In the genomic region with DNA sequence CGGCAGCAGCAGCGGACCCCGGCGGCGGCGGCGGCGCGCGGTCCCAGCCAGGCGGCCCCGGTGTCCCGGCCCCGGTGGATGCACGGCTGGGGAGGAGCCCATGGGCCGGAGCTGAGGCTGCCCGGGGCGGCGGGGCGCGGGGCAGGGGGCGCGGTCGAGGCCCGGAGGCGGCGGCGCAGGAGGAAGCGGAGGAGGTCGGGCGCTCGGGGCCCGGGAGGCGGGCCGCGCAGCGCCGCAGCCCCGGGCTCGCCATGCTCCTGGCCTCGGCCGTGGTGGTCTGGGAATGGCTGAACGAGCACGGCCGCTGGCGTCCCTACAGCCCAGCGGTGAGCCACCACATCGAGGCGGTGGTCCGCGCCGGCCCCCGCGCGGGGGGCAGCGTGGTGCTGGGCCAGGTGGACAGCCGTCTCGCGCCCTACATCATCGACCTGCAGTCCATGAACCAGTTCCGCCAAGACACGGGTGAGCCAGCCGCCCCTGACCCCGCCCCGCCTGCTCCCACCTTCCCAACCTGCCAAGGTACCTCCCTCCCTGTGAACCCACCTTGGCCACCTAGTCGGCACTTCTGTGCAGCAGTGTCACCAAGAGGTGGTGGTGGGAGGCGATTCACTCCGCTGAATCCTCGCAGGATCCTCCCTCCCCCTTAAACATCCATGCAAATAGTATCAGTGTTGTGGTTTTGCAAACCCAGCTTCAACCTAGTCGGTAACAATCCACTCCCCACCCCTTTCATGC, we compare ENCODE assay signal across 9 cellular contexts. TPM values are rescaled to one million over a fixed set of nuclear protein-coding genes. Genes with fewer than 3 reads are reported as not detected.
DNase-seq lines count a peak whose midpoint lies in the region; ATAC-seq and TF ChIP-seq lines count a peak whose summit lies in the region.
"Had no signal": no experiment of that assay in that cellular context is flagged by ENCODE, and none has a peak within 500 bp of the region (broad histone marks: within the 10 kb centered on the region; RNA-seq: fewer than 3 reads in every experiment).

No MANE protein-coding gene starts in this region.

- no peaks in the 10 kb centered on the region for H3K27me3 ChIP-seq in PC-9 (ENCODE audit: insufficient read depth, low read depth)
- no peaks in the 10 kb centered on the region for H3K27me3 ChIP-seq in mammary epithelial cell (ENCODE audit: insufficient read depth, low read length)
- H3K27me3 ChIP-seq in stomach = peaks cover 0 to 12% (median 0%) of the 10 kb centered on the region in 3 donors

- TF ChIP-seq CTCF in PC-9 (conservative IDR thresholded peaks at IDR 0.05) (no peak), mammary epithelial cell (conservative IDR thresholded peaks at IDR 0.05 in 1 of 2, IDR thresholded peaks at IDR 0.05 in 1 of 2; ENCODE audit: extremely low read depth in 1 of 2, insufficient read depth in 1 of 2, low read depth in 1 of 2, low read length in 2 of 2) (no peak), stomach (IDR thresholded peaks at IDR 0.05) (no peak)

- H3K4me2 ChIP-seq in PC-9 (peak overlapping the region; percentile 96), mammary epithelial cell (ENCODE audit: insufficient read depth, low read depth, low read length) (peak overlapping the region; percentile 100)

- no peaks in the 10 kb centered on the region for H3K9me2 ChIP-seq in PC-9 (ENCODE audit: insufficient read depth)

- H3F3A ChIP-seq in PC-9 (ENCODE audit: insufficient read depth, low read depth) = peaks cover 37% of the 10 kb centered on the region

- BruUV-seq in PC-9 (replicated peaks; lab: Mats Ljungman, UMichigan) = no TSS peak
- no TSS peak for BruUV-seq in mammary epithelial cell (replicated peaks; lab: Mats Ljungman, UMichigan)

- TF ChIP-seq EP300 in stomach (IDR thresholded peaks at IDR 0.05) = no peak

- 0% methylated on average over 4 of the region's 70 CpGs for WGBS in mammary epithelial cell (ENCODE audit: low coverage, missing lambda C conversion rate)
- 0 to 1% (median 0%) methylated on average over 33 to 70 of the region's 70 CpGs for WGBS in stomach, 5 donors

- dilution Hi-C loops in mammary epithelial cell (cut with HindIII; ENCODE audit: low sequenced_read_pairs) = no loop called here

- peak overlapping the region; percentile 96 for H3K4me3 ChIP-seq in PC-9
- peak overlapping the region; percentile 63 to 70 (median 64) for H3K4me3 ChIP-seq in mammary epithelial cell (replicated peaks in 1 of 3; ENCODE audit: insufficient read depth in 1 of 3, low read depth in 2 of 3, low read length in 3 of 3)
- peak overlapping the region; percentile 70 to 88 (median 79) for H3K4me3 ChIP-seq in stomach

- no peaks in the 10 kb centered on the region for H4K20me1 ChIP-seq in PC-9 (ENCODE audit: insufficient read depth)
- peaks cover 2% of the 10 kb centered on the region for H4K20me1 ChIP-seq in mammary epithelial cell (ENCODE audit: insufficient read depth, low read length)

- peak; percentile 31 for ATAC-seq in HG02763 (IDR thresholded peaks at IDR 0.05; ENCODE audit: unreplicated experiment)
- ATAC-seq in left colon = peak; percentile 22

- H3K27ac ChIP-seq in PC-9 = peak overlapping the region; percentile 85
- peak overlapping the region; percentile 92 for H3K27ac ChIP-seq in mammary epithelial cell (ENCODE audit: insufficient read depth, low read depth, low read length)
- H3K27ac ChIP-seq in stomach = peak overlapping the region; percentile 68 to 92 (median 86)

- H3K79me2 ChIP-seq in PC-9 (ENCODE audit: low read depth) = peaks cover 45% of the 10 kb centered on the region
- peaks cover 21% of the 10 kb centered on the region for H3K79me2 ChIP-seq in mammary epithelial cell (ENCODE audit: insufficient read depth, low read length)

- peak overlapping the region; percentile 98 for H2AFZ ChIP-seq in PC-9
- H2AFZ ChIP-seq in mammary epithelial cell (ENCODE audit: low read depth, low read length) = peak overlapping the region; percentile 86

- in situ Hi-C loops in mammary epithelial cell (cut with MboI; ENCODE audit: low sequenced_read_pairs in 2 of 2) = loop anchor here (5.0 to 10.0 kb wide), 2 partner anchors 35 to 112 kb away; no protein-coding TSS in a partner anchor

- DNase-seq in NCI-H82 (lab: John Stamatoyannopoulos, UW) (peak; percentile 29), NCI-H82 treated with DMSO at 0.1 percent for 48 hours (lab: John Stamatoyannopoulos, UW; ENCODE audit: unreplicated experiment) (no peak), PC-9 (peak; percentile 47 to 61), mammary epithelial cell (peak; percentile 27), left colon (peak; percentile 70 to 71), stomach (peak; percentile 29), SKM-1 treated with dmso at 0.1 percent for 144 hours (lab: John Stamatoyannopoulos, UW; ENCODE audit: unreplicated experiment) (no peak)

- intact Hi-C loops in PC-9 (cut with micrococcal nuclease; ENCODE audit: unreplicated experiment) (loop anchor here (1.0 to 5.0 kb wide), 3 partner anchors 30 to 508 kb away; partner anchors contain the start of gene FAM111A), mammary epithelial cell (cut with micrococcal nuclease) (loop anchor here (2.0 to 10.0 kb wide), 4 partner anchors 30 to 492 kb away; partner anchors contain the start of genes FAM111A and PATL1), left colon (cut with DNase I, micrococcal nuclease) (loop anchor here in 1 of 2 donors (5.0 to 10.0 kb wide), 2 partner anchors 35 to 112 kb away; no protein-coding TSS in a partner anchor), stomach (cut with DNase I; ENCODE audit: low total_unique reads) (loop anchor here (5.0 kb wide), 2 partner anchors 35 to 115 kb away; no protein-coding TSS in a partner anchor)

- peak overlapping the region; percentile 54 for H3K9ac ChIP-seq in mammary epithelial cell (ENCODE audit: insufficient read depth, low read length)

- TF ChIP-seq POLR2A in stomach (IDR thresholded peaks at IDR 0.05) = no peak

- H3K36me3 ChIP-seq in PC-9 (ENCODE audit: low read depth) = peaks cover 18% of the 10 kb centered on the region
- no peaks in the 10 kb centered on the region for H3K36me3 ChIP-seq in mammary epithelial cell (ENCODE audit: insufficient read depth, low read length)
- H3K36me3 ChIP-seq in stomach = no peaks in the 10 kb centered on the region

- CTCF ChIA-PET in PC-9 (lab: Charles Lee) = interaction anchor here (0.5 to 2.4 kb wide), 11 partner anchors 9 to 1773 kb away, joined by 3 to 67 read pairs (median 4); no protein-coding TSS in a partner anchor
- CTCF ChIA-PET in mammary epithelial cell (lab: Charles Lee; ENCODE audit: low non-redundant PET) = interaction anchor here (0.5 to 1.6 kb wide), 4 partner anchors 10 to 54 kb away, joined by 3 to 40 read pairs (median 10); no protein-coding TSS in a partner anchor

- H3K4me1 ChIP-seq in PC-9 (replicated peaks; ENCODE audit: insufficient read depth) (peaks cover 32% of the 10 kb centered on the region), mammary epithelial cell (ENCODE audit: insufficient read depth, low read length) (peaks cover 42% of the 10 kb centered on the region), stomach (peaks cover 19 to 50% (median 48%) of the 10 kb centered on the region in 4 donors)

- POLR2A ChIA-PET in PC-9 (lab: Charles Lee; ENCODE audit: unreplicated experiment) = interaction anchor here (0.5 to 0.7 kb wide), 2 partner anchors 82 to 1394 kb away, joined by 3 to 6 read pairs; no protein-coding TSS in a partner anchor

- H3K9me3 ChIP-seq in PC-9 (ENCODE audit: insufficient read depth, low read depth) (no peaks in the 10 kb centered on the region), mammary epithelial cell (replicated peaks; ENCODE audit: insufficient read depth, low read length) (no peaks in the 10 kb centered on the region), stomach (no peaks in the 10 kb centered on the region)

RNA-seq across cellular contexts. Expression of gene DTX4, which starts 0.6 kb away (rescaled TPM):
- total RNA-seq in PC-9 (2021) = 28.4 and 34.5 TPM in 2 replicates
- 10 to 100 TPM; 10.4 to 11.5 TPM for total RNA-seq in mammary epithelial cell
- 2.1 TPM for polyA plus RNA-seq in mammary epithelial cell
- 25.1 TPM for polyA minus RNA-seq in mammary epithelial cell
- total RNA-seq in left colon = 10 to 100 TPM; 58.4 to 62.4 TPM
- 10 to 100 TPM; 16.8 to 58.0 (median 38.6) TPM for total RNA-seq in stomach
- polyA plus RNA-seq in stomach = 10 to 100 TPM in 2 of 3 donors, 1 to 10 TPM in 1; 5.4 to 15.0 (median 13.5) TPM

RNA-seq across cellular contexts. Expression of gene FAM111A, which starts 29.9 kb away (rescaled TPM):
- 57.8 and 95.3 TPM in 2 replicates for total RNA-seq in PC-9 (2021)
- 10 to 100 TPM; 17.8 to 35.8 TPM for total RNA-seq in mammary epithelial cell
- 23.5 TPM for polyA plus RNA-seq in mammary epithelial cell
- 13.2 TPM for polyA minus RNA-seq in mammary epithelial cell
- total RNA-seq in left colon = 10 to 100 TPM; 25.0 to 27.8 TPM
- total RNA-seq in stomach = 10 to 100 TPM; 13.6 to 78.2 (median 41.5) TPM
- polyA plus RNA-seq in stomach = 10 to 100 TPM in 1 of 3 donors, 1 to 10 TPM in 2; 8.9 to 20.7 (median 9.7) TPM

RNA-seq across cellular contexts. Expression of gene MPEG1, which starts 40.2 kb away (rescaled TPM):
- total RNA-seq in PC-9 (2021) (not detected in 2 replicates), mammary epithelial cell (not detected), left colon (10 to 100 TPM in 1 of 2 donors, 1 to 10 TPM in 1; 5.0 to 24.2 TPM), stomach (10 to 100 TPM in 3 of 5 donors, 1 to 10 TPM in 1, not detected in 1; 5.3 to 18.4 (median 16.1) TPM)
- polyA plus RNA-seq in mammary epithelial cell (not detected), stomach (1 to 10 TPM; 1.4 to 5.2 (median 5.0) TPM)
- not detected for polyA minus RNA-seq in mammary epithelial cell
- total RNA-seq: myocyte had no signal

Comparison
In these comparisons a context has a peak if more than half of its experiments do, and no peak if none do; other contexts are left out.
1. DNase-seq: peak in NCI-H82 (single experiment), PC-9 (2 of 2), mammary epithelial cell (single experiment), left colon (2 of 2) and stomach (single experiment); none in NCI-H82 treated with DMSO at 0.1 percent for 48 hours (single experiment) and SKM-1 treated with dmso at 0.1 percent for 144 hours (single experiment).
2. Peak in every context shown above with its lines, with median percentiles within 50 percentile points of each other: H3K27ac ChIP-seq and H3K4me3 ChIP-seq.